8 cellular contexts compared by ENCODE assay signal in the genomic region with DNA sequence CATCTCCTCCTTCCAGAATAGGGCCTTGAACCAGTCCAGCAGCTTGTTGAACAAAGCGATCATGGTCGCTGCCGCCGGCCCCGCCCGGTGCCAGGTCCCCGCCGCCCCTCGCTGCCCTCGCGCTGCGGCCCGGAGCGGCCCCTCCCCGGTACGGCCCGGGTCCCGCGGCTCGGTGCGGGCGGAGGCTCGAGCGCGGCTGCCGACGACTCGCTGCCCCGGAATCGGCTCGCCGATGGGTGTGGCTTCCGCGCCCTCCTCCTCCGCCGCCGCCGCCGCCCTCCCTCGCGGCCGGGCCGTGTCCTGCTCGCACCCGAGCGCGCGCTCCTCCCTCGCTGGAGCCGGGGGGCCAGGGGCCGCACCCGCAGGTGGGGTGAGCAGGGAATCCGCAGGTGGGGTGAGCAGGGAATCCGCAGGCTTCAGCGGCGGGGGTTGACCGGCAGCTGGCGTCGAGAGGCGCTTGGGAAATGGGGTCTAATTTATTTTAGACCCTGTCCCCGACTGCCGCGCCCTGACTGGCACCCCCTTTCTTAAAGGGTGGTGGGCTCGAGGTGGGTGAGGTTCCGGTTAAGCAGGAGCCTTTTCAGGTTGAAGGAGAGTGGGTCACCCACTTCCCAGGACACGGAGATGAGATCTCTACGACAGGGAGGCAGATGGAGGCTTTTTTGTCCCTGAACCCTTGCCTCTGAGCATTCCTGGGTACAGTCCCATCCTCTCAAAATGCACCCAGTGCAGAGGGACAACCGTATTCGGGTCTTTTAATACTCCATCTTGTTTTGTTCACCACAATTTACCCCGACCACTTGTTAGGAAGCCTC. TPM values are rescaled to one million over a fixed set of nuclear protein-coding genes. Genes with fewer than 3 reads are reported as not detected.
A peak's percentile ranks its signal among the peaks of the same experiment; 100 is the strongest.
DNase-seq lines count a peak whose midpoint lies in the region; ATAC-seq and TF ChIP-seq lines count a peak whose summit lies in the region.

A gene (minus strand): TSS at position 228 of the 815 bp plus-strand sequence. CDS start 165 bp downstream, at position 63.

- peak; percentile 76 for DNase-seq in AG08395 (ENCODE audit: low spot score)
- peak; percentile 85 for DNase-seq in NCI-H69 (lab: John Stamatoyannopoulos, UW)
- DNase-seq in activated T-cell treated with anti-CD3 and anti-CD28 coated beads, Interleukin-2, amount 50 U/mL, for 24 hours, result peak; percentile 83
- DNase-seq in epithelial cell of proximal tubule (ENCODE audit: low read depth), result no peak
- DNase-seq in mucosa of gallbladder (ENCODE audit: low spot score), result peak; percentile 58
- DNase-seq in stomach, result peak; percentile 73

- H3K36me3 ChIP-seq in stomach, result peaks cover 0 to 13% (median under 1%) of the 10 kb centered on the region in 4 donors

- peaks cover 54% of the 10 kb centered on the region for H3K4me1 Mint-ChIP-seq in activated T-cell treated with anti-CD3 and anti-CD28 coated beads, Interleukin-2, amount 50 U/mL, for 24 hours (ENCODE audit: low read depth)

- H3K36me3 Mint-ChIP-seq in activated T-cell treated with anti-CD3 and anti-CD28 coated beads, Interleukin-2, amount 50 U/mL, for 24 hours (ENCODE audit: low read depth), result peaks cover 57% of the 10 kb centered on the region

- H3K27me3 ChIP-seq in stomach, result no peaks in the 10 kb centered on the region

- H3K9me3 ChIP-seq in stomach, result no peaks in the 10 kb centered on the region

- 0 to 1% (median 1%) methylated on average over 18 to 70 of the region's 70 CpGs for WGBS in stomach, 5 donors

- peak within 1 kb of the TSS; percentile 93 for H3K27ac Mint-ChIP-seq in activated T-cell treated with anti-CD3 and anti-CD28 coated beads, Interleukin-2, amount 50 U/mL, for 24 hours

- peak within 1 kb of the TSS; percentile 91 to 97 (median 93) for H3K27ac ChIP-seq in stomach

- no peak for TF ChIP-seq EP300 in stomach (IDR thresholded peaks at IDR 0.05)

- H3K4me1 ChIP-seq in stomach, result peaks cover 21 to 42% (median 36%) of the 10 kb centered on the region in 4 donors

- no peaks in the 10 kb centered on the region for H3K27me3 Mint-ChIP-seq in activated T-cell treated with anti-CD3 and anti-CD28 coated beads, Interleukin-2, amount 50 U/mL, for 24 hours

- TF ChIP-seq CTCF in epithelial cell of proximal tubule (conservative IDR thresholded peaks at IDR 0.05; ENCODE audit: low read depth, low read length) (no peak), stomach (IDR thresholded peaks at IDR 0.05) (no peak)

- peak within 1 kb of the TSS; percentile 90 for H3K4me3 Mint-ChIP-seq in activated T-cell treated with anti-CD3 and anti-CD28 coated beads, Interleukin-2, amount 50 U/mL, for 24 hours

- TF ChIP-seq POLR2A in stomach (IDR thresholded peaks at IDR 0.05), result no peak

- intact Hi-C loops in stomach (cut with DNase I; ENCODE audit: low total_unique reads), result no loop called here

- no peaks in the 10 kb centered on the region for H3K9me3 Mint-ChIP-seq in activated T-cell treated with anti-CD3 and anti-CD28 coated beads, Interleukin-2, amount 50 U/mL, for 24 hours

- H3K4me3 ChIP-seq in epithelial cell of proximal tubule (ENCODE audit: low read depth, low read length) (peak within 1 kb of the TSS; percentile 96), stomach (peak within 1 kb of the TSS; percentile 81 to 96 (median 94))

- ATAC-seq in GM18868 (IDR thresholded peaks at IDR 0.05; ENCODE audit: unreplicated experiment), result peak; percentile 60
- peak; percentile 53 for ATAC-seq in HG03066 (IDR thresholded peaks at IDR 0.05; ENCODE audit: low read depth, unreplicated experiment)

RNA-seq across cellular contexts. Expression of the gene that starts here (rescaled TPM):
- total RNA-seq in epithelial cell of proximal tubule (33.8 and 47.0 TPM in 2 replicates), mucosa of gallbladder (89.5 TPM), stomach (10 to 100 TPM in 4 of 5 donors, 1 to 10 TPM in 1; 7.8 to 34.5 (median 29.4) TPM)
- polyA plus RNA-seq in stomach, result 10 to 100 TPM; 18.3 to 20.4 (median 19.1) TPM
